In genomic region chr22:42910221-42910942, GRCh38 we compare ENCODE assay signal across 16 cellular contexts. TPM values are rescaled to one million over a fixed set of nuclear protein-coding genes. Genes with fewer than 3 reads are reported as not detected.
DNase-seq lines count a peak whose midpoint lies in the region; ATAC-seq and TF ChIP-seq lines count a peak whose summit lies in the region.
"Had no signal": no experiment of that assay in that cellular context is flagged by ENCODE, and none has a peak within 500 bp of the region (broad histone marks: within the 10 kb centered on the region; RNA-seq: fewer than 3 reads in every experiment).

No MANE protein-coding gene starts in this region.

- H3K27me3 Mint-ChIP-seq in T-helper 17 cell: no peaks in the 10 kb centered on the region
- H3K27me3 Mint-ChIP-seq: CD8-positive, alpha-beta memory T cell had no signal

- intact Hi-C loops in Right ventricle myocardium inferior (cut with DNase I) (no loop called here), cardiac septum (cut with DNase I) (no loop called here)

- H3K4me3 Mint-ChIP-seq in T-helper 17 cell: no peak overlapping the region
- H3K4me3 Mint-ChIP-seq: CD8-positive, alpha-beta memory T cell; GM23338; nephron progenitor cell had no signal

- TF ChIP-seq CTCF in kidney epithelial cell (IDR thresholded peaks at IDR 0.05; ENCODE audit: insufficient read depth, low read length, poor library complexity, severe bottlenecking): peak; percentile 6
- TF ChIP-seq CTCF in GM10266 (IDR thresholded peaks at IDR 0.05; ENCODE audit: control insufficient read depth, insufficient read depth, low read depth, missing control alignments): no peak

- peaks cover 3% of the 10 kb centered on the region for H3K36me3 Mint-ChIP-seq in T-helper 17 cell (ENCODE audit: low read depth)

- peaks cover 15% of the 10 kb centered on the region for H3K4me1 Mint-ChIP-seq in T-helper 17 cell

- no peaks in the 10 kb centered on the region for H3K27me3 ChIP-seq in kidney epithelial cell (ENCODE audit: control insufficient read depth, insufficient read depth, low read length)

- no peaks in the 10 kb centered on the region for H3K9me3 ChIP-seq in T-helper 17 cell (ENCODE audit: control insufficient read depth, low read length, poor library complexity, severe bottlenecking)

- peak; percentile 35 for ATAC-seq in Right ventricle myocardium inferior
- ATAC-seq in T-helper 17 cell: no peak
- ATAC-seq: activated CD4-positive, CD25-positive, alpha-beta regulatory T cell treated with anti-CD3 and anti-CD28 coated beads, Interleukin-2, amount 50 U/mL, for 24 hours; GM23338 had no signal

- DNase-seq in Right ventricle myocardium inferior (ENCODE audit: missing footprints) (no peak), cardiac septum (ENCODE audit: low spot score) (no peak), T-helper 17 cell (no peak), kidney epithelial cell (ENCODE audit: low read depth) (no peak), GM10266 (ENCODE audit: extremely low spot score) (no peak), kidney glomerular epithelial cell (lab: John Stamatoyannopoulos, UW) (no peak), kidney tubule cell (ENCODE audit: low spot score) (no peak), NCI-H526 treated with DMSO at 0.1 percent for 48 hours (lab: John Stamatoyannopoulos, UW) (no peak)
- DNase-seq: activated effector memory CD4-positive, alpha-beta T cell treated with Interleukin-2 at 50 U/mL for 16 hours; amniotic stem cell; CD8-positive, alpha-beta memory T cell; NCI-H1930; nephron progenitor cell; SIG-M5 had no signal

- H3K4me3 ChIP-seq in kidney epithelial cell (ENCODE audit: low read depth, low read length): no peak overlapping the region
- H3K4me3 ChIP-seq: GM23338 had no signal

- H3K36me3 ChIP-seq in kidney epithelial cell (ENCODE audit: control insufficient read depth, insufficient read depth, low read length): no peaks in the 10 kb centered on the region

- peak overlapping the region; percentile 21 for H3K27ac Mint-ChIP-seq in T-helper 17 cell
- H3K27ac Mint-ChIP-seq: CD8-positive, alpha-beta memory T cell; GM23338; nephron progenitor cell had no signal

RNA-seq across cellular contexts. Expression of gene ARFGAP3, which starts 53.3 kb away (rescaled TPM):
- total RNA-seq in Right ventricle myocardium inferior (22.3 TPM), cardiac septum (32.5 TPM), T-helper 17 cell (10 to 100 TPM; 32.1 to 39.7 TPM), kidney epithelial cell (58.7 and 62.0 TPM in 2 replicates)
